ENCODE assay signal across 21 cellular contexts in the genomic region with DNA sequence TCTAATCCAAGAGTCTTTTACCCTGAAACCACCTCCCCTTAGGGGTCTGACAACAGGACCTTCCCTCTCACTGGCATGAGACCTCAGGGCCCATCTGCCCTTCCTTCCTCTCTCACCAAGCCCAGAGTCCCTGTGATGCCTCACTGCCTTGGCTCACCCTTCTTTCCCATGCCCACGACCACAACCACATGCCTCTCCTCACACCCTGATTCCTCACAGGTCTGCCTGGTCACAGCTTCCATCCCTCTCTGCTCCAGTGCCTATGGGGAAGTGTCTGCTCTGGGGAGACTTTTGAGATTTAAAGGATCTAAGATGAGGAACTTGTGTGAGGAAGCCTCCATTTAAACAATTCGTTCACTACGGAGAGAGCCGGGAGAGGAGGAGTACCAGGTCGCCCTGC.
"Had no signal": no experiment of that assay in that cellular context is flagged by ENCODE, and none has a peak within 500 bp of the region (broad histone marks: within the 10 kb centered on the region; RNA-seq: fewer than 3 reads in every experiment).

No MANE protein-coding gene starts in this region.

- H3K36me3 ChIP-seq: MG63, SJSA1 had no signal

- H3K4me3 ChIP-seq: MG63, SJSA1, SK-N-MC had no signal

- H3K9me3 ChIP-seq: MG63, SJSA1 had no signal

- H3K27ac ChIP-seq: SJSA1, SK-N-MC had no signal

- DNase-seq: Karpas-422, KG1, MG63, NCI-H1092, NCI-H1105 treated with DMSO at 0.1 percent for 48 hours, NCI-H1436, NCI-H187, NCI-H2029, NCI-H2081 treated with DMSO at 0.1 percent for 48 hours, NCI-H2171, NCI-H226, NCI-H446, NCI-H510A, NCI-H524 treated with DMSO at 0.1 percent for 48 hours, NCI-H69, NCI-H774, Right ventricle myocardium superior, RPMI8226, SIG-M5 had no signal

- H3K27me3 ChIP-seq: MG63, SJSA1 had no signal
